ENCODE assay signal across 8 cellular contexts in the genomic region with DNA sequence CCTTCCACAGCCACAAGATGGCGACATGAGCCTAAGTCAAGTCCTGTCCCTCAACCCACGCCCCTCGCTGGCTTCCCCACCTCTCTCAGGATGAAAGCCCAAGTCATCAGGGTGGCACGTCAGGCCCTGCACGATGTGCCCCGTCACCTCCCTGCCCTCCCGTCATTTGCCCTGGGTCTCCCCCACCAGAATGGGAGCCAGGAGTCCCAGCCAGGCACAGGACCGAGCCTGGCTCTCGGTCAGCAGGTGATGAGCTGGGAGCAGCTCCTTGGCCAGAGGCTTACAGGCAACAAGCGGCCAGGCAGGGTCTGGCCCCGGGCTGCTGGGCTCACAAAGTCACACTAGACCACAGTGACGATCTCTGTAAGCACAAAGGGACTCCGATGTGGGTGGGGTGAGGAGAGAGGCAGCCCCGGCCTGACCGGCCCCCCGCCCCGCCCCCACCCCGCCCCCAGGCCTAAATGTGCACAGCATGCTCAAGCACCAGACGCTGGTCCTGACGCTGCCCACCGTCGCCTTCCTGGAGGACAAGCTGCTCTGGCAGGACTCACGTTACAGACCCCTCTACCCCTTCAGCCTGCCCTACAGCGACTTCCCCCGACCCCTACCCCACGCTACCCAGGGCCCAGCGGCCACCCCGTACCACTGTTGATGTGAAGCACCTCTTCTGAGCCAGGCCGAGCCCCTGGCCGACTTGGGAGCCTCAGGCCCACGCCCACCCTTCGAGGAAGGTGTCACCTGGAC. TPM values are rescaled to one million over a fixed set of nuclear protein-coding genes. Genes with fewer than 3 reads are reported as not detected.
A peak's percentile ranks its signal among the peaks of the same experiment; 100 is the strongest.
DNase-seq lines count a peak whose midpoint lies in the region; ATAC-seq and TF ChIP-seq lines count a peak whose summit lies in the region.

No MANE protein-coding gene starts in this region.

- ATAC-seq in Right ventricle myocardium inferior (peak; percentile 62), upper lobe of right lung (peak; percentile 86), GM19455 (IDR thresholded peaks at IDR 0.05; ENCODE audit: unreplicated experiment) (no peak)

- H3K4me3 Mint-ChIP-seq in activated naive CD4-positive, alpha-beta T cell treated with anti-CD3 and anti-CD28 coated beads, Interleukin-2, amount 10 ng/mL, durations not matched to agents 7 days and 5 days: no peak overlapping the region
- H3K4me3 Mint-ChIP-seq in progenitor cell of endocrine pancreas (ENCODE audit: low read depth): no peak overlapping the region

- H3K27me3 ChIP-seq in upper lobe of right lung: no peaks in the 10 kb centered on the region

- no peaks in the 10 kb centered on the region for H3K9me3 Mint-ChIP-seq in activated naive CD4-positive, alpha-beta T cell treated with anti-CD3 and anti-CD28 coated beads, Interleukin-2, amount 10 ng/mL, durations not matched to agents 7 days and 5 days
- no peaks in the 10 kb centered on the region for H3K9me3 Mint-ChIP-seq in progenitor cell of endocrine pancreas (ENCODE audit: low read depth)

- H3K27ac ChIP-seq in upper lobe of right lung: peak overlapping the region; percentile 78

- CTCF ChIA-PET in activated naive CD4-positive, alpha-beta T cell treated with anti-CD3 and anti-CD28 coated beads, Interleukin-2, amount 10 ng/mL, durations not matched to agents 7 days and 5 days (lab: Charles Lee): interaction anchor here (0.7 to 7.8 kb wide), 25 partner anchors 9 to 322 kb away, joined by 3 to 140 read pairs (median 5); partner anchors contain the start of genes CDC37, FDX2, ICAM1 and ICAM5

- H3K27ac Mint-ChIP-seq in activated naive CD4-positive, alpha-beta T cell treated with anti-CD3 and anti-CD28 coated beads, Interleukin-2, amount 10 ng/mL, durations not matched to agents 7 days and 5 days: peak overlapping the region; percentile 72
- H3K27ac Mint-ChIP-seq in progenitor cell of endocrine pancreas: no peak overlapping the region

- DNase-seq in EL: peak; percentile 84
- peak; percentile 83 for DNase-seq in MV-4-11 (lab: John Stamatoyannopoulos, UW)
- peak; percentile 51 for DNase-seq in SKM-1 (lab: John Stamatoyannopoulos, UW; ENCODE audit: unreplicated experiment)
- DNase-seq in activated naive CD4-positive, alpha-beta T cell treated with anti-CD3 and anti-CD28 coated beads, Interleukin-2, amount 10 ng/mL, durations not matched to agents 7 days and 5 days: peak; percentile 96
- peak; percentile 86 for DNase-seq in Right ventricle myocardium inferior (ENCODE audit: missing footprints)
- peak; percentile 84 for DNase-seq in progenitor cell of endocrine pancreas (ENCODE audit: low spot score, unreplicated experiment)
- DNase-seq in upper lobe of right lung: peak; percentile 92

- TF ChIP-seq CTCF in progenitor cell of endocrine pancreas (IDR thresholded peaks at IDR 0.05; ENCODE audit: unreplicated experiment) (peak; percentile 71), upper lobe of right lung (IDR thresholded peaks at IDR 0.05) (peak; percentile 77)

- H3K9me3 ChIP-seq in upper lobe of right lung: no peaks in the 10 kb centered on the region

- intact Hi-C loops in Right ventricle myocardium inferior (cut with DNase I) (no loop called here), upper lobe of right lung (cut with DNase I) (loop anchor here (5.0 kb wide), 1 partner anchor 143 kb away; the partner anchor contains the start of gene CDC37)

- H3K4me1 ChIP-seq in upper lobe of right lung: peaks cover 9% of the 10 kb centered on the region

- H3K4me1 Mint-ChIP-seq in activated naive CD4-positive, alpha-beta T cell treated with anti-CD3 and anti-CD28 coated beads, Interleukin-2, amount 10 ng/mL, durations not matched to agents 7 days and 5 days: peaks cover 14% of the 10 kb centered on the region
- H3K4me1 Mint-ChIP-seq in progenitor cell of endocrine pancreas (ENCODE audit: low read depth): no peaks in the 10 kb centered on the region

- no peaks in the 10 kb centered on the region for H3K27me3 Mint-ChIP-seq in activated naive CD4-positive, alpha-beta T cell treated with anti-CD3 and anti-CD28 coated beads, Interleukin-2, amount 10 ng/mL, durations not matched to agents 7 days and 5 days
- no peaks in the 10 kb centered on the region for H3K27me3 Mint-ChIP-seq in progenitor cell of endocrine pancreas

- no peak overlapping the region for H3K4me3 ChIP-seq in upper lobe of right lung

- H3K36me3 Mint-ChIP-seq in activated naive CD4-positive, alpha-beta T cell treated with anti-CD3 and anti-CD28 coated beads, Interleukin-2, amount 10 ng/mL, durations not matched to agents 7 days and 5 days: peaks cover 37% of the 10 kb centered on the region
- H3K36me3 Mint-ChIP-seq in progenitor cell of endocrine pancreas (ENCODE audit: insufficient read depth): peaks cover 12% of the 10 kb centered on the region

- peaks cover 42% of the 10 kb centered on the region for H3K36me3 ChIP-seq in upper lobe of right lung

RNA-seq across cellular contexts. Expression of gene MRPL4, which starts 7.3 kb away (rescaled TPM):
- total RNA-seq in Right ventricle myocardium inferior: 70.1 TPM
- 51.7 and 52.9 TPM in 2 replicates for total RNA-seq in progenitor cell of endocrine pancreas
- total RNA-seq in upper lobe of right lung: 41.5 TPM

RNA-seq across cellular contexts. Expression of gene ICAM1, which starts 11.6 kb away (rescaled TPM):
- total RNA-seq in Right ventricle myocardium inferior: 8.6 TPM
- total RNA-seq in progenitor cell of endocrine pancreas: 0.17 and 0.20 TPM in 2 replicates
- total RNA-seq in upper lobe of right lung: 245 TPM

RNA-seq across cellular contexts. Expression of gene ICAM4, which starts 27.4 kb away (rescaled TPM):
- total RNA-seq in Right ventricle myocardium inferior (0.30 TPM), progenitor cell of endocrine pancreas (not detected in 2 replicates), upper lobe of right lung (11.1 TPM)

RNA-seq across cellular contexts. Expression of gene S1PR2, which starts 28.2 kb away (rescaled TPM):
- total RNA-seq in Right ventricle myocardium inferior: 8.4 TPM
- total RNA-seq in progenitor cell of endocrine pancreas: 17.9 and 19.2 TPM in 2 replicates
- 21.7 TPM for total RNA-seq in upper lobe of right lung

RNA-seq across cellular contexts. Expression of gene ICAM5, which starts 30.4 kb away (rescaled TPM):
- 0.38 TPM for total RNA-seq in Right ventricle myocardium inferior
- not detected in 2 replicates for total RNA-seq in progenitor cell of endocrine pancreas
- total RNA-seq in upper lobe of right lung: 18.3 TPM

Comparison
In these comparisons a context has a peak if more than half of its experiments do, and no peak if none do; other contexts are left out.
1. RNA of gene ICAM1, which starts 11.6 kb away (total RNA-seq): 245 TPM in upper lobe of right lung (single experiment); 8.6 TPM in Right ventricle myocardium inferior (single experiment) and 0.17 to 0.20 TPM in progenitor cell of endocrine pancreas; every median in the first group is over 10 times any median in the second.
2. Peak in every context shown above with its lines, with median percentiles within 50 percentile points of each other: DNase-seq.